11 cellular contexts compared by ENCODE assay signal in the genomic region with DNA sequence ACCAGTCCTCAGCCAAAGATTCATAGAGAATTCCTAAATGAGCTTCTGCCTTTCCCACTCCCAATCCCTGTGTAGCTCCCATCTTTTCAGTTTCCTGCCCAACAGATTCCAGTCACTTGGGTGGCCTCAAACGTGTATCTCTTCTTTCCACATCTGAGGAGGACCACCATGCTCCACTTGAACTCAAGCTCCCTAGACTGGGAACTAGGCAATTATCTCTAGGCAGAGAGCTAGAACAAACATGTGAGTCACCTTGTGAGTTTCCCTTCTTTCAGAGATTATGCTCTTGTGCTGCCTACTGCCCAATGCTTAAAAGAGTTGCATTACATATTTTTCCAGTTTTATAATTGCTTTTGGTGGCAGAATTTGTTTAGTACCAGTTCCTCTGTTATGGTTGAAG.
A peak's percentile ranks its signal among the peaks of the same experiment; 100 is the strongest.
DNase-seq lines count a peak whose midpoint lies in the region; ATAC-seq and TF ChIP-seq lines count a peak whose summit lies in the region.
"Had no signal": no experiment of that assay in that cellular context is flagged by ENCODE, and none has a peak within 500 bp of the region (broad histone marks: within the 10 kb centered on the region; RNA-seq: fewer than 3 reads in every experiment).

No MANE protein-coding gene starts in this region.

- no peak overlapping the region for H3K27ac Mint-ChIP-seq in chondrocyte (ENCODE audit: unreplicated experiment)

- H3K4me1 Mint-ChIP-seq in chondrocyte (ENCODE audit: low read depth) = peaks cover 11% of the 10 kb centered on the region

- H3K4me3 Mint-ChIP-seq in chondrocyte (ENCODE audit: unreplicated experiment) = no peak overlapping the region

- no peaks in the 10 kb centered on the region for H3K4me1 ChIP-seq in lung (ENCODE audit: control insufficient read depth in 2 of 2, insufficient read depth in 2 of 2, low read length in 2 of 2)
- H3K4me1 ChIP-seq: spleen had no signal

- H3K36me3 ChIP-seq in lung (ENCODE audit: control insufficient read depth in 2 of 2, insufficient read depth in 2 of 2, low read length in 2 of 2) = no peaks in the 10 kb centered on the region
- H3K36me3 ChIP-seq: spleen had no signal

- no peaks in the 10 kb centered on the region for H3K27me3 ChIP-seq in lung (ENCODE audit: control insufficient read depth, insufficient read depth)
- H3K27me3 ChIP-seq: spleen had no signal

- no peak overlapping the region for H3K27ac ChIP-seq in lung (ENCODE audit: low read depth in 1 of 2, low read length in 1 of 2)
- H3K27ac ChIP-seq: spleen had no signal

- ATAC-seq in lung (ENCODE audit: insufficient read depth, low FRiP score) (peak; percentile 19), GM18519 (IDR thresholded peaks at IDR 0.05; ENCODE audit: low FRiP score, unreplicated experiment) (no peak), HG03025 (IDR thresholded peaks at IDR 0.05; ENCODE audit: low FRiP score, unreplicated experiment) (no peak), GM21390 (IDR thresholded peaks at IDR 0.05; ENCODE audit: unreplicated experiment) (no peak)

- H3K4me3 ChIP-seq in lung = no peak overlapping the region
- H3K4me3 ChIP-seq: spleen had no signal

- peak; percentile 88 for DNase-seq in DMS53 treated with DMSO at 0.1 percent for 48 hours (lab: John Stamatoyannopoulos, UW; ENCODE audit: unreplicated experiment)
- peak; percentile 84 for DNase-seq in LHCN-M2 (ENCODE audit: low read depth)
- no peak for DNase-seq in chondrocyte (ENCODE audit: low spot score)
- DNase-seq in lung (ENCODE audit: low spot score) = no peak
- no peak for DNase-seq in NCI-H2196 (lab: John Stamatoyannopoulos, UW; ENCODE audit: unreplicated experiment)
- DNase-seq: caudate nucleus, MM.1S, spleen had no signal

- 56 to 77% methylated on average over 1 of the region's 1 CpG for WGBS in lung, 2 donors

- no peaks in the 10 kb centered on the region for H3K36me3 Mint-ChIP-seq in chondrocyte (ENCODE audit: low read depth)

- H3K9me3 ChIP-seq in lung (ENCODE audit: control insufficient read depth in 2 of 2, insufficient read depth in 1 of 2, low read length in 1 of 2) = no peaks in the 10 kb centered on the region
- H3K9me3 ChIP-seq: spleen had no signal

- H3K27me3 Mint-ChIP-seq in chondrocyte (ENCODE audit: low read depth) = no peaks in the 10 kb centered on the region

- peaks cover 4% of the 10 kb centered on the region for H3K9me3 Mint-ChIP-seq in chondrocyte (ENCODE audit: low read depth)

- TF ChIP-seq CTCF in chondrocyte (IDR thresholded peaks at IDR 0.05) (peak; percentile 16), lung (IDR thresholded peaks at IDR 0.05; ENCODE audit: control extremely low read depth, extremely low read depth) (no peak)

Comparison
In these comparisons a context has a peak if more than half of its experiments do, and no peak if none do; other contexts are left out.
1. DNase-seq: peak in DMS53 treated with DMSO at 0.1 percent for 48 hours (single experiment) and LHCN-M2 (single experiment); none in chondrocyte (single experiment), lung (single experiment) and NCI-H2196 (single experiment).